Comparison of ENCODE assay signal across 12 cellular contexts in the genomic region with DNA sequence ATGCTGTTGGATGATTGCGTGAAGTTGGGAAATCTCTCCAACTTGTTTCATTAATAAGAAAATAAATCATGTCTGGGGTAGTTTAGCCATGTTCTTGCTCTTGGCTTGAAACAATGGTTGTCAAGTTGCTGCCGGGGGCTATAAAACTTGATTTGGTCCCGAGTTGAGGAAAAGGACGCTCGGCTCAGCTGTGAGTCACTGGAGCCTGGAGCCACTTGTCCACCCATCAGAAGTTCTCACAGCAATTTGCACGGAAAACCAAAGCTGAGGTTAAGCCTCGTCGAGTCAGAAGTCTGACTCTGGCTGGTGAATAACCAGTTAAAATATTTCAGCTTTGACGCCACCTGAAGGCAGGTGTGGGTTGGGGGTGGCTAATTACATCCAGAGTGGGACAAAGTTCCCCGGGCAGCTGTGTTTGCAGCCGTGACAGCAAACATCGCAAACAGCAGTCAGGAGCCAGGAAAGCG. TPM values are rescaled to one million over a fixed set of nuclear protein-coding genes. Genes with fewer than 3 reads are reported as not detected.
A peak's percentile ranks its signal among the peaks of the same experiment; 100 is the strongest.
DNase-seq lines count a peak whose midpoint lies in the region; ATAC-seq and TF ChIP-seq lines count a peak whose summit lies in the region.
"Had no signal": no experiment of that assay in that cellular context is flagged by ENCODE, and none has a peak within 500 bp of the region (broad histone marks: within the 10 kb centered on the region; RNA-seq: fewer than 3 reads in every experiment).

No MANE protein-coding gene starts in this region.

- H3K9me3 Mint-ChIP-seq in nephron progenitor cell, result peaks cover 8% of the 10 kb centered on the region

- H3K27ac Mint-ChIP-seq in nephron progenitor cell, result peak overlapping the region; percentile 46

- H3K4me3 Mint-ChIP-seq in nephron progenitor cell, result no peak overlapping the region

- no peak for ATAC-seq in HG03565 (IDR thresholded peaks at IDR 0.05; ENCODE audit: unreplicated experiment)
- ATAC-seq: stimulated activated naive CD8-positive, alpha-beta T cell treated with anti-CD3 and anti-CD28 coated beads, Interleukin-15, Interleukin-2, amounts not matched to agents 100 U/mL and 50 U/mL, for 24 hours had no signal

- intact Hi-C loops in breast epithelium (cut with DNase I; ENCODE audit: low total_unique reads), result no loop called here

- H3K36me3 Mint-ChIP-seq in nephron progenitor cell (ENCODE audit: low read depth), result peaks cover 5% of the 10 kb centered on the region

- H3K4me1 Mint-ChIP-seq in nephron progenitor cell, result peaks cover 40% of the 10 kb centered on the region

- H3K27ac ChIP-seq in breast epithelium, result peak overlapping the region; percentile 49 to 72
- H3K27ac ChIP-seq: KMS-11 had no signal

- in situ Hi-C loops in KBM-7 (cut with MboI; ENCODE audit: low pct_unique_long_range_greater_than_20kb, low sequenced_read_pairs), result no loop called here

- H3K9me3 ChIP-seq in breast epithelium, result no peaks in the 10 kb centered on the region

- peaks cover 2% of the 10 kb centered on the region for H3K27me3 Mint-ChIP-seq in nephron progenitor cell (ENCODE audit: low read depth, poor library complexity)

- H3K4me3 ChIP-seq in breast epithelium, result no peak overlapping the region

- TF ChIP-seq CTCF in breast epithelium (IDR thresholded peaks at IDR 0.05), result no peak
- no peak for TF ChIP-seq CTCF in nephron progenitor cell (IDR thresholded peaks at IDR 0.05)

- no peaks in the 10 kb centered on the region for H3K4me1 ChIP-seq in breast epithelium

- no peaks in the 10 kb centered on the region for H3K36me3 ChIP-seq in breast epithelium

- TF ChIP-seq POLR2A in breast epithelium (IDR thresholded peaks at IDR 0.05), result no peak

- peak; percentile 73 for DNase-seq in DMS53 treated with DMSO at 0.1 percent for 48 hours (lab: John Stamatoyannopoulos, UW; ENCODE audit: unreplicated experiment)
- DNase-seq in M059J (ENCODE audit: low read depth), result peak; percentile 100
- peak; percentile 53 to 84 for DNase-seq in breast epithelium (ENCODE audit: low spot score in 2 of 2)
- DNase-seq in nephron progenitor cell, result no peak
- no peak for DNase-seq in cerebellar cortex (ENCODE audit: low spot score)
- no peak for DNase-seq in NCI-H2171 (lab: John Stamatoyannopoulos, UW)
- no peak for DNase-seq in KBM-7
- DNase-seq: amygdala; NCI-H446; stimulated activated naive CD8-positive, alpha-beta T cell treated with anti-CD3 and anti-CD28 coated beads, Interleukin-15, Interleukin-2, amounts not matched to agents 100 U/mL and 50 U/mL, for 24 hours had no signal

- no peaks in the 10 kb centered on the region for H3K27me3 ChIP-seq in breast epithelium

RNA-seq across cellular contexts. Expression of gene RIPK4, which starts 19.7 kb away (rescaled TPM):
- total RNA-seq in M059J (2014; rRNA removed; shearing (Covaris generic)), result 13.1 and 20.5 TPM in 2 replicates
- 10 to 100 TPM in 2 of 3 donors, not detected in 1; 15.7 to 30.3 TPM for total RNA-seq in breast epithelium

Comparison
In these comparisons a context has a peak if more than half of its experiments do, and no peak if none do; other contexts are left out.
1. DNase-seq: peak in DMS53 treated with DMSO at 0.1 percent for 48 hours (single experiment), M059J (single experiment) and breast epithelium (2 of 2); none in nephron progenitor cell (single experiment), cerebellar cortex (single experiment), NCI-H2171 (single experiment) and KBM-7 (single experiment).